ENCODE assay signal across 3 cellular contexts in genomic region chr10:6102128-6102527, GRCh38.
TF ChIP-seq lines count a peak whose summit lies in the region.

No MANE protein-coding gene starts in this region.

TF ChIP-seq in liver, 16 proteins besides CTCF, POLR2A, EP300 and RAD21:
- no peak for TF ChIP-seq FOXA2 (IDR thresholded peaks at IDR 0.05)
- TF ChIP-seq ATF3 (IDR thresholded peaks at IDR 0.05): no peak
- TF ChIP-seq NR2F2 (IDR thresholded peaks at IDR 0.05): no peak
- TF ChIP-seq MAX (IDR thresholded peaks at IDR 0.05): peak; percentile 9
- no peak for TF ChIP-seq REST (IDR thresholded peaks at IDR 0.05)
- TF ChIP-seq HNF4G (IDR thresholded peaks at IDR 0.05): peak; percentile 22
- TF ChIP-seq RXRA (IDR thresholded peaks at IDR 0.05): peak; percentile 66 to 70
- TF ChIP-seq SP1 (IDR thresholded peaks at IDR 0.05): peak; percentile 67
- no peak for TF ChIP-seq ZBTB33 (IDR thresholded peaks at IDR 0.05)
- no peak for TF ChIP-seq GABPA (IDR thresholded peaks at IDR 0.05 in 1 of 2, conservative IDR thresholded peaks at IDR 0.05 in 1 of 2)
- no peak for TF ChIP-seq FOXA1 (IDR thresholded peaks at IDR 0.05)
- TF ChIP-seq YY1 (IDR thresholded peaks at IDR 0.05): no peak
- TF ChIP-seq JUND (IDR thresholded peaks at IDR 0.05): peak in 1 of 2 donors; percentile 23
- peak; percentile 67 to 78 for TF ChIP-seq HNF4A (conservative IDR thresholded peaks at IDR 0.05)
- no peak for TF ChIP-seq EGR1 (IDR thresholded peaks at IDR 0.05; ENCODE audit: low read depth in 2 of 2)
- no peak for TF ChIP-seq TAF1 (conservative IDR thresholded peaks at IDR 0.05)

TF ChIP-seq in HepG2, 621 proteins besides CTCF, POLR2A, EP300 and RAD21:
- TF ChIP-seq ZNF672 (CRISPR knock-in tag; IDR thresholded peaks at IDR 0.05) (no peak), SP1 (IDR thresholded peaks at IDR 0.05) (no peak), SP1 (CRISPR knock-in tag; IDR thresholded peaks at IDR 0.05) (no peak), ZFX (CRISPR knock-in tag; IDR thresholded peaks at IDR 0.05; ENCODE audit: low read depth) (no peak), POLR2G (IDR thresholded peaks at IDR 0.05; ENCODE audit: low read depth, low read length) (no peak), ZKSCAN1 (IDR thresholded peaks at IDR 0.05; ENCODE audit: low read length) (no peak), ZNF33A (CRISPR knock-in tag; IDR thresholded peaks at IDR 0.05; ENCODE audit: borderline replicate concordance) (no peak), CC2D1A (CRISPR knock-in tag; IDR thresholded peaks at IDR 0.05) (no peak), ZNF562 (CRISPR knock-in tag; IDR thresholded peaks at IDR 0.05; ENCODE audit: borderline replicate concordance) (no peak), POGZ (CRISPR knock-in tag; IDR thresholded peaks at IDR 0.05) (no peak)

TF ChIP-seq in WTC11, 78 proteins besides CTCF, POLR2A, EP300 and RAD21:
- TF ChIP-seq ZNF121 (CRISPR knock-in tag; IDR thresholded peaks at IDR 0.05) (no peak), ELF4 (CRISPR knock-in tag; IDR thresholded peaks at IDR 0.05; ENCODE audit: low read depth) (no peak), ZNF138 (CRISPR knock-in tag; conservative IDR thresholded peaks at IDR 0.05) (no peak)
